In genomic region chr1:19404748-19405147, GRCh38 we compare ENCODE assay signal across 17 cellular contexts.
DNase-seq lines count a peak whose midpoint lies in the region; ATAC-seq, FAIRE-seq and TF ChIP-seq lines count a peak whose summit lies in the region.
"Had no signal": no experiment of that assay in that cellular context is flagged by ENCODE, and none has a peak within 500 bp of the region (broad histone marks: within the 10 kb centered on the region; RNA-seq: fewer than 3 reads in every experiment).

No MANE protein-coding gene starts in this region.

- no peaks in the 10 kb centered on the region for H3K9me3 ChIP-seq in CD8-positive, alpha-beta memory T cell (ENCODE audit: low read length)
- H3K9me3 ChIP-seq in kidney (ENCODE audit: control insufficient read depth in 1 of 2, low read length in 2 of 2), result no peaks in the 10 kb centered on the region
- H3K9me3 ChIP-seq in skeletal muscle tissue (ENCODE audit: control insufficient read depth in 3 of 3, low read length in 3 of 3), result no peaks in the 10 kb centered on the region
- no peaks in the 10 kb centered on the region for H3K9me3 ChIP-seq in pancreas
- H3K9me3 ChIP-seq: BE2C, neutrophil had no signal

- no peaks in the 10 kb centered on the region for H3K9me3 Mint-ChIP-seq in CD8-positive, alpha-beta memory T cell
- H3K9me3 Mint-ChIP-seq in activated CD8-positive, alpha-beta T cell treated with anti-CD3 and anti-CD28 coated beads, Interleukin-2, amount 10 ng/mL, durations not matched to agents 7 days and 5 days (ENCODE audit: insufficient read depth), result no peaks in the 10 kb centered on the region
- H3K9me3 Mint-ChIP-seq: activated naive CD8-positive, alpha-beta T cell treated with anti-CD3 and anti-CD28 coated beads, Interleukin-2, amount 10 ng/mL, durations not matched to agents 7 days and 5 days had no signal

- CTCF ChIA-PET in CD8-positive, alpha-beta memory T cell (lab: Charles Lee), result interaction anchor here (0.6 to 1.6 kb wide), 6 partner anchors 82 to 249 kb away, joined by 3 to 4 read pairs (median 4); no protein-coding TSS in a partner anchor
- CTCF ChIA-PET in activated CD8-positive, alpha-beta T cell treated with anti-CD3 and anti-CD28 coated beads, Interleukin-2, amount 10 ng/mL, durations not matched to agents 7 days and 5 days (lab: Charles Lee), result interaction anchor here (3.0 kb wide), 1 partner anchor 177 kb away, joined by 10 read pairs; no protein-coding TSS in a partner anchor
- CTCF ChIA-PET in GM10248 (lab: Yijun Ruan, JAX), result interaction anchor here (1.0 to 3.0 kb wide), 3 partner anchors 8 to 255 kb away, joined by 3 to 17 read pairs (median 4); no protein-coding TSS in a partner anchor

- no peaks in the 10 kb centered on the region for H3K27me3 Mint-ChIP-seq in CD8-positive, alpha-beta memory T cell
- H3K27me3 Mint-ChIP-seq in activated CD8-positive, alpha-beta T cell treated with anti-CD3 and anti-CD28 coated beads, Interleukin-2, amount 10 ng/mL, durations not matched to agents 7 days and 5 days (ENCODE audit: low read depth), result no peaks in the 10 kb centered on the region
- H3K27me3 Mint-ChIP-seq: activated naive CD8-positive, alpha-beta T cell treated with anti-CD3 and anti-CD28 coated beads, Interleukin-2, amount 10 ng/mL, durations not matched to agents 7 days and 5 days had no signal

- peak overlapping the region in 1 of 7 donors; percentile 28 for H3K4me3 Mint-ChIP-seq in CD8-positive, alpha-beta memory T cell
- no peak overlapping the region for H3K4me3 Mint-ChIP-seq in activated CD8-positive, alpha-beta T cell treated with anti-CD3 and anti-CD28 coated beads, Interleukin-2, amount 10 ng/mL, durations not matched to agents 7 days and 5 days
- H3K4me3 Mint-ChIP-seq: activated naive CD8-positive, alpha-beta T cell treated with anti-CD3 and anti-CD28 coated beads, Interleukin-2, amount 10 ng/mL, durations not matched to agents 7 days and 5 days had no signal

- no peaks in the 10 kb centered on the region for H3K36me3 ChIP-seq in CD8-positive, alpha-beta memory T cell (ENCODE audit: insufficient read depth, low read length)
- H3K36me3 ChIP-seq in kidney (ENCODE audit: control insufficient read depth in 1 of 2, insufficient read depth in 2 of 2, low read length in 2 of 2), result no peaks in the 10 kb centered on the region
- peaks cover 0 to 9% (median 8%) of the 10 kb centered on the region in 3 donors for H3K36me3 ChIP-seq in skeletal muscle tissue (ENCODE audit: control insufficient read depth in 3 of 3, insufficient read depth in 3 of 3, low read length in 3 of 3)
- H3K36me3 ChIP-seq in pancreas, result no peaks in the 10 kb centered on the region
- H3K36me3 ChIP-seq: BE2C had no signal

- H3K4me3 ChIP-seq in CD8-positive, alpha-beta memory T cell (ENCODE audit: low read length), result no peak overlapping the region
- H3K4me3 ChIP-seq in kidney (ENCODE audit: low read length in 2 of 2) (no peak overlapping the region), skeletal muscle tissue (ENCODE audit: low read length in 3 of 3) (no peak overlapping the region), pancreas (no peak overlapping the region)

- POLR2A ChIA-PET in CD8-positive, alpha-beta memory T cell (lab: Charles Lee), result interaction anchor here (0.6 kb wide), 1 partner anchor 69 kb away, joined by 3 read pairs; no protein-coding TSS in a partner anchor
- POLR2A ChIA-PET in activated CD8-positive, alpha-beta T cell treated with anti-CD3 and anti-CD28 coated beads, Interleukin-2, amount 10 ng/mL, durations not matched to agents 7 days and 5 days (lab: Charles Lee), result interaction anchor here (0.6 to 1.3 kb wide), 2 partner anchors 14 to 817 kb away, joined by 3 read pairs; no protein-coding TSS in a partner anchor
- POLR2A ChIA-PET in GM10248 (lab: Yijun Ruan, JAX), result interaction anchor here (0.6 kb wide), 1 partner anchor 71 kb away, joined by 5 read pairs; no protein-coding TSS in a partner anchor

- 87 to 94% methylated on average over 5 of the region's 5 CpGs for WGBS in pancreas, 2 donors

- H3K4me1 ChIP-seq in CD8-positive, alpha-beta memory T cell (ENCODE audit: insufficient read depth, low read length), result peaks cover 38% of the 10 kb centered on the region
- H3K4me1 ChIP-seq in kidney (ENCODE audit: control insufficient read depth in 1 of 2, insufficient read depth in 1 of 2, low read depth in 1 of 2, low read length in 2 of 2), result peaks cover 2 to 8% of the 10 kb centered on the region in 2 donors
- H3K4me1 ChIP-seq in skeletal muscle tissue (ENCODE audit: control insufficient read depth in 3 of 3, insufficient read depth in 3 of 3, low read length in 3 of 3), result peaks cover 44 to 69% (median 63%) of the 10 kb centered on the region in 3 donors
- H3K4me1 ChIP-seq in pancreas, result no peaks in the 10 kb centered on the region
- H3K4me1 ChIP-seq: BE2C had no signal

- H3K27ac Mint-ChIP-seq in CD8-positive, alpha-beta memory T cell, result peak overlapping the region in 6 of 8 donors; percentile 35 to 85 (median 68)
- peak overlapping the region; percentile 52 for H3K27ac Mint-ChIP-seq in activated CD8-positive, alpha-beta T cell treated with anti-CD3 and anti-CD28 coated beads, Interleukin-2, amount 10 ng/mL, durations not matched to agents 7 days and 5 days
- H3K27ac Mint-ChIP-seq: activated naive CD8-positive, alpha-beta T cell treated with anti-CD3 and anti-CD28 coated beads, Interleukin-2, amount 10 ng/mL, durations not matched to agents 7 days and 5 days had no signal

- no peak overlapping the region for H3K27ac ChIP-seq in CD8-positive, alpha-beta memory T cell (ENCODE audit: low read depth, low read length)
- H3K27ac ChIP-seq in kidney (ENCODE audit: low read depth in 2 of 2, low read length in 2 of 2), result no peak overlapping the region
- H3K27ac ChIP-seq in skeletal muscle tissue (ENCODE audit: low read depth, low read length), result peak overlapping the region; percentile 20
- H3K27ac ChIP-seq in pancreas, result no peak overlapping the region
- H3K27ac ChIP-seq: neutrophil had no signal

- TF ChIP-seq CTCF in kidney (IDR thresholded peaks at IDR 0.05; ENCODE audit: borderline replicate concordance, extremely low read depth, insufficient read depth), result no peak
- TF ChIP-seq CTCF in GM13977 (IDR thresholded peaks at IDR 0.05; ENCODE audit: extremely low read depth, insufficient read depth, missing control alignments), result no peak
- TF ChIP-seq CTCF in pancreas (IDR thresholded peaks at IDR 0.05), result no peak
- no peak for TF ChIP-seq CTCF in GM10248 (IDR thresholded peaks at IDR 0.05; ENCODE audit: control extremely low read depth, extremely low read depth, low read depth, missing control alignments)

- peaks cover 0 to 73% (median 3%) of the 10 kb centered on the region in 3 donors for H3K36me3 Mint-ChIP-seq in CD8-positive, alpha-beta memory T cell
- H3K36me3 Mint-ChIP-seq in activated CD8-positive, alpha-beta T cell treated with anti-CD3 and anti-CD28 coated beads, Interleukin-2, amount 10 ng/mL, durations not matched to agents 7 days and 5 days (ENCODE audit: low read depth), result peaks cover 28% of the 10 kb centered on the region

- no peak for FAIRE-seq in kidney (lab: Jason Lieb, UNC)
- FAIRE-seq in pancreas (lab: Jason Lieb, UNC), result no peak

- peaks cover 70 to 94% (median 94%) of the 10 kb centered on the region in 3 donors for H3K4me1 Mint-ChIP-seq in CD8-positive, alpha-beta memory T cell
- H3K4me1 Mint-ChIP-seq in activated CD8-positive, alpha-beta T cell treated with anti-CD3 and anti-CD28 coated beads, Interleukin-2, amount 10 ng/mL, durations not matched to agents 7 days and 5 days (ENCODE audit: low read depth), result peaks cover 35% of the 10 kb centered on the region

- DNase-seq in CD8-positive, alpha-beta memory T cell, result no peak
- no peak for DNase-seq in activated CD8-positive, alpha-beta T cell treated with anti-CD3 and anti-CD28 coated beads, Interleukin-2, amount 10 ng/mL, durations not matched to agents 7 days and 5 days
- DNase-seq in kidney (peak; percentile 12), H4 (ENCODE audit: low spot score) (no peak), GM13977 (ENCODE audit: low spot score) (no peak), pancreas (no peak), GM10248 (ENCODE audit: extremely low spot score) (no peak)
- DNase-seq: activated CD8-positive, alpha-beta memory T cell treated with anti-CD3 and anti-CD28 coated beads for 24 hours; activated naive CD8-positive, alpha-beta T cell treated with anti-CD3 and anti-CD28 coated beads, Interleukin-2, amount 10 ng/mL, durations not matched to agents 7 days and 5 days; cerebellar nuclear complex; hippocampal formation; Kasumi-1; NCI-H1417 treated with DMSO at 0.1 percent for 48 hours; stimulated activated CD4-positive, alpha-beta T cell treated with anti-CD3 and anti-CD28 coated beads, Interleukin-12 subunit alpha, Interleukin-12 subunit beta, amount 100 ng/mL, for 4 hours had no signal

- H3K9ac ChIP-seq in kidney (ENCODE audit: low read length in 2 of 2) (no peak overlapping the region), skeletal muscle tissue (ENCODE audit: low read depth in 1 of 3, low read length in 3 of 3) (no peak overlapping the region)

- in situ Hi-C loops in GM13977 (cut with MboI; ENCODE audit: low pct_unique_long_range_greater_than_20kb, low sequenced_read_pairs, unreplicated experiment), result no loop called here

- no peak for ATAC-seq in activated CD8-positive, alpha-beta T cell treated with anti-CD3 and anti-CD28 coated beads, Interleukin-2, amount 10 ng/mL, durations not matched to agents 7 days and 5 days
- no peak for ATAC-seq in pancreas

- no peaks in the 10 kb centered on the region for H3K27me3 ChIP-seq in CD8-positive, alpha-beta memory T cell (ENCODE audit: insufficient read depth, low read length, poor library complexity, severe bottlenecking)
- H3K27me3 ChIP-seq in skeletal muscle tissue (ENCODE audit: control insufficient read depth in 3 of 3, insufficient read depth in 3 of 3, low read length in 3 of 3) (no peaks in the 10 kb centered on the region), pancreas (no peaks in the 10 kb centered on the region)
- H3K27me3 ChIP-seq: BE2C, neutrophil had no signal

- intact Hi-C loops in kidney (cut with DNase I) (no loop called here), pancreas (cut with DNase I) (no loop called here)
